In genomic region chr2:191815010-191815409, GRCh38 we compare ENCODE assay signal across 36 cellular contexts. TPM values are rescaled to one million over a fixed set of nuclear protein-coding genes. Genes with fewer than 3 reads are reported as not detected.
"Had no signal": no experiment of that assay in that cellular context is flagged by ENCODE, and none has a peak within 500 bp of the region (broad histone marks: within the 10 kb centered on the region; RNA-seq: fewer than 3 reads in every experiment).

No MANE protein-coding gene starts in this region.

- H3K4me2 ChIP-seq: KMS-11 had no signal

- H3K9ac ChIP-seq: KMS-11 had no signal

- H3K27me3 ChIP-seq: MG63 had no signal

- H3K36me3 ChIP-seq: MG63 had no signal

- DNase-seq: Karpas-422, Kasumi-1, MG63, MM.1S, MV-4-11, NCI-H1048, NCI-H1092, NCI-H1092 treated with DMSO at 0.1 percent for 48 hours, NCI-H1105, NCI-H1105 treated with DMSO at 0.1 percent for 48 hours, NCI-H1417, NCI-H1417 treated with DMSO at 0.1 percent for 48 hours, NCI-H1436, NCI-H1436 treated with DMSO at 0.1 percent for 48 hours, NCI-H146, NCI-H1694, NCI-H1694 treated with DMSO at 0.1 percent for 48 hours, NCI-H187, NCI-H187 treated with DMSO at 0.1 percent for 48 hours, NCI-H1930, NCI-H2029, NCI-H2029 treated with DMSO at 0.1 percent for 48 hours, NCI-H2081, NCI-H2081 treated with DMSO at 0.1 percent for 48 hours, NCI-H2107, NCI-H2171, NCI-H2171 treated with DMSO at 0.1 percent for 48 hours, NCI-H2227 treated with DMSO at 0.1 percent for 48 hours, NCI-H226, NCI-H345, NCI-H446, NCI-H446 treated with DMSO at 0.1 percent for 48 hours, NCI-H510A, NCI-H510A treated with DMSO at 0.1 percent for 48 hours had no signal

- H3K9me3 ChIP-seq: MG63 had no signal

- H3K4me3 ChIP-seq: MG63 had no signal

- H3K27ac ChIP-seq: KMS-11 had no signal

RNA-seq across cellular contexts. Expression of gene CAVIN2, which starts 31.9 kb away (rescaled TPM):
- total RNA-seq: M059J had no signal
